In the genomic region with DNA sequence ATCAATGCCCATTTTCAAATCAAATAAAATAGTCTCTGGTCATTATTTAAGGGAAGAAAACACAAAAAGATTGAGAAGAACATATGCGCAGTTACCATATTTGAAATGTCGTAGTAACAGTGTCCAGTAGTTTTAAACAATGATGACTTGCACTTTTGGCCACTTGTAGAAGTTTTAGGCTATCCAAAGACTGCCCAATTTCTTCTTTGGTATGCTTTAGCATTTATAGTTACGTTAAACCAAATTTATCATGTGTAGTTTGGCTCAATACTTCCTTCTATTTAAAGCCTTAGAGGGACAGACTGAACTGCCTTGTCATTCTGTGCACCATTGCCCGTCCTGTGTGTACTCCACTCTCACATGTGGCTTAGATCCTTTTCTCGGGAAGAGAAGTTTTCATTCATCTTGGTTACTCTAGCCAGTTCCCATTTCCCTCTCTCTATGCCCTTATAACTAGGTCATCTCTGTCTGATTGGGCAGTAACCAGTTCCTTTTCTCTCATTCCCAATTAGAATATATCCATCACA, we compare ENCODE assay signal across 16 cellular contexts.
A peak's percentile ranks its signal among the peaks of the same experiment; 100 is the strongest.
DNase-seq lines count a peak whose midpoint lies in the region; ATAC-seq, FAIRE-seq and TF ChIP-seq lines count a peak whose summit lies in the region.
"Had no signal": no experiment of that assay in that cellular context is flagged by ENCODE, and none has a peak within 500 bp of the region (broad histone marks: within the 10 kb centered on the region; RNA-seq: fewer than 3 reads in every experiment).

No MANE protein-coding gene starts in this region.

- H3K27me3 Mint-ChIP-seq in endodermal cell (ENCODE audit: insufficient read depth) = no peaks in the 10 kb centered on the region
- H3K27me3 Mint-ChIP-seq: activated CD4-positive, alpha-beta memory T cell treated with anti-CD3 and anti-CD28 coated beads for 36 hours; IgD-negative memory B cell; memory B cell had no signal

- H3K9me3 ChIP-seq in HepG2 (ENCODE audit: low read length) = no peaks in the 10 kb centered on the region
- H3K9me3 ChIP-seq in right lobe of liver = no peaks in the 10 kb centered on the region
- H3K9me3 ChIP-seq in endodermal cell (ENCODE audit: control insufficient read depth, low read length) = no peaks in the 10 kb centered on the region
- no peaks in the 10 kb centered on the region for H3K9me3 ChIP-seq in right cardiac atrium (ENCODE audit: control insufficient read depth, low read length)
- no peaks in the 10 kb centered on the region for H3K9me3 ChIP-seq in tibial artery
- H3K9me3 ChIP-seq: sigmoid colon had no signal

- CTCF ChIA-PET in HepG2 (lab: Yijun Ruan, JAX; ENCODE audit: low intra/inter-chr PET ratio, low total read pairs) = interaction anchor here (1.4 to 1.7 kb wide), 2 partner anchors 22 to 238 kb away, joined by 4 to 6 read pairs; no protein-coding TSS in a partner anchor

- TF ChIP-seq CTCF in HepG2 (CRISPR knock-in tag; IDR thresholded peaks at IDR 0.05) (no peak), right lobe of liver (IDR thresholded peaks at IDR 0.05) (no peak), endodermal cell (conservative IDR thresholded peaks at IDR 0.05) (no peak), tibial artery (IDR thresholded peaks at IDR 0.05) (no peak)

- no peak for TF ChIP-seq EP300 in HepG2 (IDR thresholded peaks at IDR 0.05; ENCODE audit: low read depth in 2 of 2, low read length in 2 of 2)
- TF ChIP-seq EP300 in HepG2 (CRISPR knock-in tag; IDR thresholded peaks at IDR 0.05; ENCODE audit: borderline replicate concordance) = no peak

- H3K4me3 Mint-ChIP-seq in endodermal cell = no peak overlapping the region
- H3K4me3 Mint-ChIP-seq: activated CD4-positive, alpha-beta memory T cell treated with anti-CD3 and anti-CD28 coated beads for 36 hours; IgD-negative memory B cell; memory B cell; T-helper 2 cell treated with Interferon-gamma antibody and Interleukin-4, amounts not matched to agents 5 μg/mL and 100 μg/mL, for 36 hours had no signal

- H3K4me1 ChIP-seq in HepG2 (ENCODE audit: insufficient read depth, low read length) (no peaks in the 10 kb centered on the region), right lobe of liver (no peaks in the 10 kb centered on the region), endodermal cell (ENCODE audit: control insufficient read depth, insufficient read depth, low read length) (no peaks in the 10 kb centered on the region), right cardiac atrium (ENCODE audit: control insufficient read depth, insufficient read depth, low read length) (peaks cover 3% of the 10 kb centered on the region), tibial artery (peaks cover 0 to 30% (median 11%) of the 10 kb centered on the region in 4 donors)
- H3K4me1 ChIP-seq: sigmoid colon had no signal

- H3K36me3 ChIP-seq in HepG2 (replicated peaks in 1 of 2; ENCODE audit: control insufficient read depth in 1 of 2, insufficient read depth in 2 of 2, low read length in 2 of 2) (no peaks in the 10 kb centered on the region), right lobe of liver (no peaks in the 10 kb centered on the region), endodermal cell (ENCODE audit: control insufficient read depth, insufficient read depth, low read length) (peaks cover 44% of the 10 kb centered on the region), tibial artery (no peaks in the 10 kb centered on the region)
- H3K36me3 ChIP-seq: brain microvascular endothelial cell, sigmoid colon had no signal

- no TSS peak for BruUV-seq in HepG2 (replicated peaks; lab: Mats Ljungman, UMichigan)

- H3K4me1 Mint-ChIP-seq in endodermal cell = no peaks in the 10 kb centered on the region
- H3K4me1 Mint-ChIP-seq: IgD-negative memory B cell had no signal

- intact Hi-C loops in HepG2 (cut with micrococcal nuclease; ENCODE audit: unreplicated experiment) = loop anchor here (1.0 kb wide), 2 partner anchors 128 to 237 kb away; no protein-coding TSS in a partner anchor
- intact Hi-C loops in right lobe of liver (cut with DNase I) = no loop called here
- intact Hi-C loops in right cardiac atrium (cut with DNase I) = loop anchor here in 1 of 4 donors (10.0 kb wide), 1 partner anchor 67 kb away; no protein-coding TSS in a partner anchor
- intact Hi-C loops in tibial artery (cut with DNase I; ENCODE audit: low total_unique reads) = no loop called here

- ATAC-seq in HepG2 = no peak
- no peak for ATAC-seq in right lobe of liver
- peak; percentile 28 to 69 for ATAC-seq in right cardiac atrium
- ATAC-seq in HG02798 (IDR thresholded peaks at IDR 0.05; ENCODE audit: poor library complexity, unreplicated experiment) = no peak
- ATAC-seq in HG03039 (IDR thresholded peaks at IDR 0.05; ENCODE audit: unreplicated experiment) = no peak

- no peak for TF ChIP-seq RAD21 in HepG2 (CRISPR knock-in tag; IDR thresholded peaks at IDR 0.05)

- H3K4me3 ChIP-seq in HepG2 (replicated peaks in 1 of 3; ENCODE audit: insufficient read depth in 1 of 3, low read depth in 2 of 3, low read length in 3 of 3) = no peak overlapping the region
- H3K4me3 ChIP-seq in right lobe of liver = no peak overlapping the region
- no peak overlapping the region for H3K4me3 ChIP-seq in endodermal cell (ENCODE audit: low read length)
- H3K4me3 ChIP-seq in right cardiac atrium (ENCODE audit: low read length) = no peak overlapping the region
- H3K4me3 ChIP-seq in tibial artery = no peak overlapping the region
- H3K4me3 ChIP-seq: sigmoid colon had no signal

- no peak overlapping the region for H2AFZ ChIP-seq in HepG2 (ENCODE audit: low read length)

- H3K27ac ChIP-seq in HepG2 (ENCODE audit: extremely low read length, insufficient read depth, low read length) (no peak overlapping the region), right lobe of liver (no peak overlapping the region), endodermal cell (ENCODE audit: low read depth, low read length) (no peak overlapping the region), right cardiac atrium (ENCODE audit: low read length) (no peak overlapping the region), tibial artery (peak overlapping the region; percentile 7 to 20)
- H3K27ac ChIP-seq: brain microvascular endothelial cell, sigmoid colon had no signal

- FAIRE-seq in HepG2 (lab: Jason Lieb, UNC) = no peak

- no peak overlapping the region for H3K4me2 ChIP-seq in HepG2 (ENCODE audit: low read depth, low read length)

- DNase-seq in HepG2 (ENCODE audit: low spot score) (no peak), right lobe of liver (no peak), endodermal cell (no peak), right cardiac atrium (no peak), tibial artery (no peak), Kasumi-1 (lab: John Stamatoyannopoulos, UW) (no peak)
- DNase-seq: NCI-H524 treated with DMSO at 0.1 percent for 48 hours, SHP77 treated with DMSO at 0.1 percent for 48 hours, sigmoid colon had no signal

- H3K27ac Mint-ChIP-seq in endodermal cell = peak overlapping the region; percentile 41
- H3K27ac Mint-ChIP-seq: activated CD4-positive, alpha-beta memory T cell treated with anti-CD3 and anti-CD28 coated beads for 36 hours; IgD-negative memory B cell; memory B cell; T-helper 2 cell treated with Interferon-gamma antibody and Interleukin-4, amounts not matched to agents 5 μg/mL and 100 μg/mL, for 36 hours had no signal

- H4K20me1 ChIP-seq in HepG2 (ENCODE audit: insufficient read depth, low read length) = no peaks in the 10 kb centered on the region

- 29% methylated on average over 5 of the region's 5 CpGs for WGBS in HepG2 (ENCODE audit: low lambda C conversion rate)
- WGBS in right lobe of liver (ENCODE audit: insufficient coverage, low coverage, low lambda C conversion rate, missing lambda C conversion rate) = 57% methylated on average over 5 of the region's 5 CpGs
- 92 to 93% methylated on average over 5 of the region's 5 CpGs for WGBS in endodermal cell (ENCODE audit: insufficient coverage in 1 of 2, insufficient read length in 1 of 2), 2 experiments
- 73% methylated on average over 5 of the region's 5 CpGs for WGBS in right cardiac atrium

- POLR2A ChIA-PET in HepG2 (lab: Yijun Ruan, JAX) = no interaction called here

- H3K9ac ChIP-seq in HepG2 (ENCODE audit: insufficient read depth, low read depth, low read length) (no peak overlapping the region), endodermal cell (ENCODE audit: extremely low read depth, low read length, poor library complexity, severe bottlenecking) (no peak overlapping the region)

- peaks cover 29% of the 10 kb centered on the region for H3K36me3 Mint-ChIP-seq in endodermal cell (ENCODE audit: low read depth)
- H3K36me3 Mint-ChIP-seq: activated CD4-positive, alpha-beta memory T cell treated with anti-CD3 and anti-CD28 coated beads for 36 hours had no signal

- no peaks in the 10 kb centered on the region for H3K9me3 Mint-ChIP-seq in endodermal cell
- H3K9me3 Mint-ChIP-seq: activated CD4-positive, alpha-beta memory T cell treated with anti-CD3 and anti-CD28 coated beads for 36 hours; IgD-negative memory B cell; memory B cell; T-helper 2 cell treated with Interferon-gamma antibody and Interleukin-4, amounts not matched to agents 5 μg/mL and 100 μg/mL, for 36 hours had no signal

- in situ Hi-C loops in HepG2 (cut with HindIII; ENCODE audit: extremely low pct_ligation_motif_present, low pct_unique_long_range_greater_than_20kb) = no loop called here

- H3K27me3 ChIP-seq in HepG2 (ENCODE audit: control insufficient read depth in 1 of 2, insufficient read depth in 2 of 2, low read length in 2 of 2) = no peaks in the 10 kb centered on the region
- H3K27me3 ChIP-seq in right lobe of liver = no peaks in the 10 kb centered on the region
- H3K27me3 ChIP-seq in endodermal cell (ENCODE audit: control insufficient read depth, insufficient read depth, low read length, poor library complexity, severe bottlenecking) = no peaks in the 10 kb centered on the region
- no peaks in the 10 kb centered on the region for H3K27me3 ChIP-seq in right cardiac atrium (ENCODE audit: control insufficient read depth, insufficient read depth)
- no peaks in the 10 kb centered on the region for H3K27me3 ChIP-seq in tibial artery
- H3K27me3 ChIP-seq: brain microvascular endothelial cell, sigmoid colon had no signal

- no peaks in the 10 kb centered on the region for H3K79me2 ChIP-seq in HepG2 (ENCODE audit: insufficient read depth, low read length)

- TF ChIP-seq POLR2A in HepG2 (IDR thresholded peaks at IDR 0.05; ENCODE audit: insufficient read depth in 1 of 2, low read depth in 2 of 2, low read length in 2 of 2) = no peak
- no peak for TF ChIP-seq POLR2A in right lobe of liver (IDR thresholded peaks at IDR 0.05)

TF ChIP-seq in HepG2, 621 proteins besides CTCF, POLR2A, EP300 and RAD21 (continues in another document):
- TF ChIP-seq MAFK (conservative IDR thresholded peaks at IDR 0.05 in 1 of 2, IDR thresholded peaks at IDR 0.05 in 1 of 2; ENCODE audit: low read length in 2 of 2) (peak; percentile 39 to 40; a peak in 3 of 4 replicates), HDAC1 (CRISPR knock-in tag; IDR thresholded peaks at IDR 0.05) (no peak)

Comparison
In these comparisons a context has a peak if more than half of its experiments do, and no peak if none do; other contexts are left out.
1. ATAC-seq: peak in right cardiac atrium (2 of 2); none in HepG2 (single experiment), right lobe of liver (0 of 4), HG02798 (single experiment) and HG03039 (single experiment).
2. H3K27ac ChIP-seq: peak in tibial artery (2 of 2); none in HepG2 (single experiment), right lobe of liver (0 of 3), endodermal cell (single experiment) and right cardiac atrium (single experiment).